In the genomic region with DNA sequence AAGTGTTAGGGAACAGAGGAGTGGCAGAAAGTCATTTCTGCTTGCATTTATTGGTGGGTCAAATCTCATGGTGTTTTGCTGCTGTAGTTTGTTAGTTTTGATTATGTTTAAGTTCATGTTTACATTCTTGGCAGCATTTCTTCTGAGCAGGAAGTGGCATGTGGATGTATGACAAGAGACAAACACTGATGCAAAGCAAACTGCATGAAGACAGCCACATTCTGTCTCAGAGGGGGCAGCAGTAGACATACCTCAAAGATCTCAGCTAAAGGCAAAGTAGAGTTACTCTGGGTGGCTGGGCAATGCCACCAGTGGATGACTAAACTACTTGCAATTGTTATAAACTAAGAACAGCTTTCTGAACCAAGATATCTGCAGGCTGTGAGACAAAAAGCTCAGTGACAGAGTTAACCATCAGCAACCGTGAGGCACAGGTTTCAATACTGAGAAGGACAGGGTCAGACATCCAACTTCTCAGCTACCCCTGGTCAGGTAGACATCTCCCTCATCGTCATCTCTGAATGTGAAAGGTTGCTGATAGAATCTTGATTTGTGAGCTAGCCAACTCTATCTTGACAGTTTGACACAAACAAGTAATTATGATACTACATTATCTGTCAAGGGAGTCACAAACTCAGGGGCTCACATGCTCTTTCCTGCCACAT, we compare ENCODE assay signal across 1 cellular context.
TF ChIP-seq lines count a peak whose summit lies in the region.

No MANE protein-coding gene starts in this region.

TF ChIP-seq in WTC11, 78 proteins besides CTCF, POLR2A, EP300 and RAD21 (continued from another document):
- TF ChIP-seq, protein P1, sequence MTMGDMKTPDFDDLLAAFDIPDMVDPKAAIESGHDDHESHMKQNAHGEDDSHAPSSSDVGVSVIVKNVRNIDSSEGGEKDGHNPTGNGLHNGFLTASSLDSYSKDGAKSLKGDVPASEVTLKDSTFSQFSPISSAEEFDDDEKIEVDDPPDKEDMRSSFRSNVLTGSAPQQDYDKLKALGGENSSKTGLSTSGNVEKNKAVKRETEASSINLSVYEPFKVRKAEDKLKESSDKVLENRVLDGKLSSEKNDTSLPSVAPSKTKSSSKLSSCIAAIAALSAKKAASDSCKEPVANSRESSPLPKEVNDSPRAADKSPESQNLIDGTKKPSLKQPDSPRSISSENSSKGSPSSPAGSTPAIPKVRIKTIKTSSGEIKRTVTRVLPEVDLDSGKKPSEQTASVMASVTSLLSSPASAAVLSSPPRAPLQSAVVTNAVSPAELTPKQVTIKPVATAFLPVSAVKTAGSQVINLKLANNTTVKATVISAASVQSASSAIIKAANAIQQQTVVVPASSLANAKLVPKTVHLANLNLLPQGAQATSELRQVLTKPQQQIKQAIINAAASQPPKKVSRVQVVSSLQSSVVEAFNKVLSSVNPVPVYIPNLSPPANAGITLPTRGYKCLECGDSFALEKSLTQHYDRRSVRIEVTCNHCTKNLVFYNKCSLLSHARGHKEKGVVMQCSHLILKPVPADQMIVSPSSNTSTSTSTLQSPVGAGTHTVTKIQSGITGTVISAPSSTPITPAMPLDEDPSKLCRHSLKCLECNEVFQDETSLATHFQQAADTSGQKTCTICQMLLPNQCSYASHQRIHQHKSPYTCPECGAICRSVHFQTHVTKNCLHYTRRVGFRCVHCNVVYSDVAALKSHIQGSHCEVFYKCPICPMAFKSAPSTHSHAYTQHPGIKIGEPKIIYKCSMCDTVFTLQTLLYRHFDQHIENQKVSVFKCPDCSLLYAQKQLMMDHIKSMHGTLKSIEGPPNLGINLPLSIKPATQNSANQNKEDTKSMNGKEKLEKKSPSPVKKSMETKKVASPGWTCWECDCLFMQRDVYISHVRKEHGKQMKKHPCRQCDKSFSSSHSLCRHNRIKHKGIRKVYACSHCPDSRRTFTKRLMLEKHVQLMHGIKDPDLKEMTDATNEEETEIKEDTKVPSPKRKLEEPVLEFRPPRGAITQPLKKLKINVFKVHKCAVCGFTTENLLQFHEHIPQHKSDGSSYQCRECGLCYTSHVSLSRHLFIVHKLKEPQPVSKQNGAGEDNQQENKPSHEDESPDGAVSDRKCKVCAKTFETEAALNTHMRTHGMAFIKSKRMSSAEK (CRISPR knock-in tag; IDR thresholded peaks at IDR 0.05; ENCODE audit: borderline replicate concordance) = no peak
- TF ChIP-seq TCF7 (CRISPR knock-in tag; IDR thresholded peaks at IDR 0.05; ENCODE audit: low read depth) (no peak), GRHL2 (CRISPR knock-in tag; IDR thresholded peaks at IDR 0.05; ENCODE audit: insufficient replicate concordance, severe bottlenecking) (no peak), ZNF138 (CRISPR knock-in tag; conservative IDR thresholded peaks at IDR 0.05) (no peak), CBFB (CRISPR knock-in tag; IDR thresholded peaks at IDR 0.05; ENCODE audit: low read depth) (no peak), MYBL2 (CRISPR knock-in tag; IDR thresholded peaks at IDR 0.05) (no peak), FOXK1 (CRISPR knock-in tag; IDR thresholded peaks at IDR 0.05) (no peak)
- TF ChIP-seq, protein P2, sequence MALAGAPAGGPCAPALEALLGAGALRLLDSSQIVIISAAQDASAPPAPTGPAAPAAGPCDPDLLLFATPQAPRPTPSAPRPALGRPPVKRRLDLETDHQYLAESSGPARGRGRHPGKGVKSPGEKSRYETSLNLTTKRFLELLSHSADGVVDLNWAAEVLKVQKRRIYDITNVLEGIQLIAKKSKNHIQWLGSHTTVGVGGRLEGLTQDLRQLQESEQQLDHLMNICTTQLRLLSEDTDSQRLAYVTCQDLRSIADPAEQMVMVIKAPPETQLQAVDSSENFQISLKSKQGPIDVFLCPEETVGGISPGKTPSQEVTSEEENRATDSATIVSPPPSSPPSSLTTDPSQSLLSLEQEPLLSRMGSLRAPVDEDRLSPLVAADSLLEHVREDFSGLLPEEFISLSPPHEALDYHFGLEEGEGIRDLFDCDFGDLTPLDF (CRISPR knock-in tag; IDR thresholded peaks at IDR 0.05) = no peak
- TF ChIP-seq, protein P3, sequence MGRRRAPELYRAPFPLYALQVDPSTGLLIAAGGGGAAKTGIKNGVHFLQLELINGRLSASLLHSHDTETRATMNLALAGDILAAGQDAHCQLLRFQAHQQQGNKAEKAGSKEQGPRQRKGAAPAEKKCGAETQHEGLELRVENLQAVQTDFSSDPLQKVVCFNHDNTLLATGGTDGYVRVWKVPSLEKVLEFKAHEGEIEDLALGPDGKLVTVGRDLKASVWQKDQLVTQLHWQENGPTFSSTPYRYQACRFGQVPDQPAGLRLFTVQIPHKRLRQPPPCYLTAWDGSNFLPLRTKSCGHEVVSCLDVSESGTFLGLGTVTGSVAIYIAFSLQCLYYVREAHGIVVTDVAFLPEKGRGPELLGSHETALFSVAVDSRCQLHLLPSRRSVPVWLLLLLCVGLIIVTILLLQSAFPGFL (CRISPR knock-in tag; IDR thresholded peaks at IDR 0.05; ENCODE audit: borderline replicate concordance) = no peak
- TF ChIP-seq, protein P4, sequence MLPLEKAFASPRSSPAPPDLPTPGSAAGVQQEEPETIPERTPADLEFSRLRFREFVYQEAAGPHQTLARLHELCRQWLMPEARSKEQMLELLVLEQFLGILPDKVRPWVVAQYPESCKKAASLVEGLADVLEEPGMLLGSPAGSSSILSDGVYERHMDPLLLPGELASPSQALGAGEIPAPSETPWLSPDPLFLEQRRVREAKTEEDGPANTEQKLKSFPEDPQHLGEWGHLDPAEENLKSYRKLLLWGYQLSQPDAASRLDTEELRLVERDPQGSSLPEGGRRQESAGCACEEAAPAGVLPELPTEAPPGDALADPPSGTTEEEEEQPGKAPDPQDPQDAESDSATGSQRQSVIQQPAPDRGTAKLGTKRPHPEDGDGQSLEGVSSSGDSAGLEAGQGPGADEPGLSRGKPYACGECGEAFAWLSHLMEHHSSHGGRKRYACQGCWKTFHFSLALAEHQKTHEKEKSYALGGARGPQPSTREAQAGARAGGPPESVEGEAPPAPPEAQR (CRISPR knock-in tag; IDR thresholded peaks at IDR 0.05) = no peak
- TF ChIP-seq, protein P5, sequence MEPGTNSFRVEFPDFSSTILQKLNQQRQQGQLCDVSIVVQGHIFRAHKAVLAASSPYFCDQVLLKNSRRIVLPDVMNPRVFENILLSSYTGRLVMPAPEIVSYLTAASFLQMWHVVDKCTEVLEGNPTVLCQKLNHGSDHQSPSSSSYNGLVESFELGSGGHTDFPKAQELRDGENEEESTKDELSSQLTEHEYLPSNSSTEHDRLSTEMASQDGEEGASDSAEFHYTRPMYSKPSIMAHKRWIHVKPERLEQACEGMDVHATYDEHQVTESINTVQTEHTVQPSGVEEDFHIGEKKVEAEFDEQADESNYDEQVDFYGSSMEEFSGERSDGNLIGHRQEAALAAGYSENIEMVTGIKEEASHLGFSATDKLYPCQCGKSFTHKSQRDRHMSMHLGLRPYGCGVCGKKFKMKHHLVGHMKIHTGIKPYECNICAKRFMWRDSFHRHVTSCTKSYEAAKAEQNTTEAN (CRISPR knock-in tag; IDR thresholded peaks at IDR 0.05) = no peak
- TF ChIP-seq, protein P6, sequence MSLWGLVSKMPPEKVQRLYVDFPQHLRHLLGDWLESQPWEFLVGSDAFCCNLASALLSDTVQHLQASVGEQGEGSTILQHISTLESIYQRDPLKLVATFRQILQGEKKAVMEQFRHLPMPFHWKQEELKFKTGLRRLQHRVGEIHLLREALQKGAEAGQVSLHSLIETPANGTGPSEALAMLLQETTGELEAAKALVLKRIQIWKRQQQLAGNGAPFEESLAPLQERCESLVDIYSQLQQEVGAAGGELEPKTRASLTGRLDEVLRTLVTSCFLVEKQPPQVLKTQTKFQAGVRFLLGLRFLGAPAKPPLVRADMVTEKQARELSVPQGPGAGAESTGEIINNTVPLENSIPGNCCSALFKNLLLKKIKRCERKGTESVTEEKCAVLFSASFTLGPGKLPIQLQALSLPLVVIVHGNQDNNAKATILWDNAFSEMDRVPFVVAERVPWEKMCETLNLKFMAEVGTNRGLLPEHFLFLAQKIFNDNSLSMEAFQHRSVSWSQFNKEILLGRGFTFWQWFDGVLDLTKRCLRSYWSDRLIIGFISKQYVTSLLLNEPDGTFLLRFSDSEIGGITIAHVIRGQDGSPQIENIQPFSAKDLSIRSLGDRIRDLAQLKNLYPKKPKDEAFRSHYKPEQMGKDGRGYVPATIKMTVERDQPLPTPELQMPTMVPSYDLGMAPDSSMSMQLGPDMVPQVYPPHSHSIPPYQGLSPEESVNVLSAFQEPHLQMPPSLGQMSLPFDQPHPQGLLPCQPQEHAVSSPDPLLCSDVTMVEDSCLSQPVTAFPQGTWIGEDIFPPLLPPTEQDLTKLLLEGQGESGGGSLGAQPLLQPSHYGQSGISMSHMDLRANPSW (CRISPR knock-in tag; conservative IDR thresholded peaks at IDR 0.05; ENCODE audit: low read depth) = no peak
TF ChIP-seq in WTC11: peak in this region for 0.
